In genomic region chr2:218280260-218280870, GRCh38 we compare ENCODE assay signal across 1 cellular context.
TF ChIP-seq lines count a peak whose summit lies in the region.

No MANE protein-coding gene starts in this region.

TF ChIP-seq in SK-N-SH treated with all-trans-retinoic acid at 6 μM for 48 hours, 23 proteins besides CTCF, POLR2A, EP300 and RAD21 (continued from another document):
- TF ChIP-seq CREB5 (CRISPR knock-in tag; IDR thresholded peaks at IDR 0.05; ENCODE audit: low read depth): no peak
- no peak for TF ChIP-seq ZFP3 (CRISPR knock-in tag; IDR thresholded peaks at IDR 0.05)
- no peak for TF ChIP-seq OSR1 (CRISPR knock-in tag; IDR thresholded peaks at IDR 0.05)
- no peak for TF ChIP-seq ARNTL (CRISPR knock-in tag; IDR thresholded peaks at IDR 0.05; ENCODE audit: borderline replicate concordance, low read depth)
- TF ChIP-seq BACH2 (CRISPR knock-in tag; IDR thresholded peaks at IDR 0.05; ENCODE audit: borderline replicate concordance): no peak
- no peak for TF ChIP-seq PATZ1 (CRISPR knock-in tag; IDR thresholded peaks at IDR 0.05; ENCODE audit: borderline replicate concordance)
- no peak for TF ChIP-seq ZFP30 (CRISPR knock-in tag; IDR thresholded peaks at IDR 0.05)
- no peak for TF ChIP-seq TOX (CRISPR knock-in tag; IDR thresholded peaks at IDR 0.05; ENCODE audit: borderline replicate concordance)
- TF ChIP-seq PPARA (CRISPR knock-in tag; IDR thresholded peaks at IDR 0.05; ENCODE audit: borderline replicate concordance): no peak
- TF ChIP-seq TCF4 (CRISPR knock-in tag; IDR thresholded peaks at IDR 0.05; ENCODE audit: borderline replicate concordance): no peak
- no peak for TF ChIP-seq ISL1 (CRISPR knock-in tag; IDR thresholded peaks at IDR 0.05)
